In the genomic region with DNA sequence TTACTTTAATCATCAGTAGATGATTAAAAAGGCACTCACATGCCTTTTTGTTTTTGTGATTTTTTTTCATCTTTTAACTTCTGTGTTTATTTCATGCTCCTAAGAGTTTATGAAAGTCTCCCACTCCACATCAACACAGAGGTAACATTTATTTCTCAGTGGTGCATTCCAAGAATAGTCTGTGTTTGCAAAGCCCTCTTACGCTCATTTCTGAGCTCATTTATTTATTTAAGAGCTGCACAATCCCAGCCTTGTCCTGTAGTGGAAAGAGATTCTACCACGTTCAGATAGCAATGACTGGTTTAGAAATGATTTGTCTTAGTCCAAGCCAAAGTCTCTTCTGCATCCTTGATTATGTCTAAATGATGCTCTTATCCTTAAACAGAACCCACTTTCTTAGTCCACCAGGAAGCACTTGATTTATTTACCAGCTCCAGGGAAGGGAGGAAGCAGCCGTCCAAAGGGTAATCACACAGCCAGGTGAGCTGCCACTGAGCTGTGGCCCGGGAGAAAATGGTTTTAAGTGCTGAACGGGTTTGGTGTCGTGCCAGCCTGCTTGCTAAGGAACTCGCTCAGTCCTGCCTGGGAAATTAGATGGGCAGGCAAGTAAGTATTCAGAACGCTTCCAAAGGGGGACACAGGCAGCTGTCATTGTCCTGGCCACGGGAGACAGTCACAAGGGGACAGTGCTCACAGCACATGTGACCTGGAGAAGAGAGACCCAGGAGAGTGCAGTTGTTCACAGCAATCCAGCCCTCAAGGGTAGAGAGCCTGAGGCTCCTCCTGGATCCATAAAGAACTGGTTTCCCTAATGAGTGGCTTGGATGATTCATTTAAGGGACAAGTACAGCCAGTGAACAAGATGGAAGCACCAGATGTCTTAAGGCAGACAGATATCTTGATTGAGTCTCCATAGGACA, we compare ENCODE assay signal across 1 cellular context.
TF ChIP-seq lines count a peak whose summit lies in the region.

No MANE protein-coding gene starts in this region.

TF ChIP-seq in IMR-90, 13 proteins besides CTCF, POLR2A, EP300 and RAD21 (continued from another document):
- TF ChIP-seq RFX5 (IDR thresholded peaks at IDR 0.05; ENCODE audit: low read depth, low read length) (no peak), MXI1 (IDR thresholded peaks at IDR 0.05; ENCODE audit: borderline replicate concordance, low read depth, low read length) (no peak), RCOR1 (IDR thresholded peaks at IDR 0.05; ENCODE audit: insufficient replicate concordance, low read length) (no peak), MAZ (IDR thresholded peaks at IDR 0.05; ENCODE audit: borderline replicate concordance, low read depth, low read length) (no peak), BHLHE40 (IDR thresholded peaks at IDR 0.05; ENCODE audit: low read depth, low read length) (no peak), NFE2L2 (IDR thresholded peaks at IDR 0.05; ENCODE audit: low read depth, low read length) (no peak), USF2 (IDR thresholded peaks at IDR 0.05; ENCODE audit: low read depth, low read length) (no peak)
TF ChIP-seq in IMR-90: peak in this region for 0.
